Comparison of ENCODE assay signal across 8 cellular contexts in the genomic region with DNA sequence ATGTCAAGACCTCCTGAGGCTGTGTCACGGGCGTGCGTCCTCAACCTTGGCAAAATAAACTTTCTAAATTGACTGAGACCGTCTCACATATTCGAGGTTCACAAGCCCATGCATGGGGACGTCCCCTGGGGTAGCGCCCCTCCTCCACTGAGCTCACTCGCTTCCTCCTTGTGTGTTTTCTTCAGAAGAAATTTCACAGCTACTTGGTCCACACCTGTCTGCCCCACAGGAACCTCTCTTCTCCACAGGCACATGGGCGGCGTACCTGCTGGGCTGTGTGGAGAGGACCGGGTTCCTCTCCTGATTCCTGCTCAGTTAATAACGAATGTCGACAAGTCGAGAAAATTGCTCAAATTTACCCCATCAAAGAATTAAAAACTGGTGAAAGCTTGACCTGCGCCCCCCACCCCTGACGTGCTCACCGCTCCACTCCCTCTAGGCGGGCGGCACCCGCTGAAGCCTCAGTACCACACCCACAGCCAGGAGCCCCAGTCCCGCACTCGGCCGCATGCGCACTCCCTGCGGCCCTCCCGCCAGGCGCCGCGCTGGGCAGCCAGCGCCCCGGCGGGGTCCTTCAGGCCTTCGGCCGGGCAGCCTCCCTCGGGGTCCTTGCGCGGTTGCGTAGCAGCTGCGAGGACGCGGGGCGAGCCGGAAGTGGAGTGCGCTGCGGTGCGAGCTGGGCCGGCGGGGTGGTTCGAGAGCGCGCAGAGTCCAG. TPM values are rescaled to one million over a fixed set of nuclear protein-coding genes. Genes with fewer than 3 reads are reported as not detected.
DNase-seq lines count a peak whose midpoint lies in the region; ATAC-seq, FAIRE-seq and TF ChIP-seq lines count a peak whose summit lies in the region.
"Not testable (repeated sequence)": the region's sequence is repeated elsewhere in the genome, so short reads cannot be mapped to it uniquely, and the experiment has no call there.

A gene (plus strand): TSS at position 651 of the 715 bp plus-strand sequence. CDS start 1,341 bp downstream, outside the sequence.

- peak; percentile 93 for ATAC-seq in GM19463 (IDR thresholded peaks at IDR 0.05; ENCODE audit: unreplicated experiment)
- ATAC-seq in HG03354 (IDR thresholded peaks at IDR 0.05; ENCODE audit: poor library complexity, severe bottlenecking, unreplicated experiment) = peak; percentile 97
- ATAC-seq in naive thymus-derived CD8-positive, alpha-beta T cell = peak; percentile 93 to 94

- not testable (repeated sequence) for TF ChIP-seq CTCF in CD14-positive monocyte (IDR thresholded peaks at IDR 0.05)

- H3K9me3 Mint-ChIP-seq in CD14-positive monocyte; activated naive CD8-positive, alpha-beta T cell (ENCODE audit: low read depth); naive thymus-derived CD8-positive, alpha-beta T cell: not testable (repeated sequence)

- FAIRE-seq in frontal cortex (lab: Jason Lieb, UNC) = not testable (repeated sequence)

- not testable (repeated sequence) for H3K4me1 Mint-ChIP-seq in CD14-positive monocyte; activated naive CD8-positive, alpha-beta T cell (ENCODE audit: low read depth)
- peaks cover 8 to 16% (median 13%) of the 10 kb centered on the region in 4 donors for H3K4me1 Mint-ChIP-seq in naive thymus-derived CD8-positive, alpha-beta T cell

- peaks cover 12 to 15% of the 10 kb centered on the region in 2 donors for H3K36me3 Mint-ChIP-seq in CD14-positive monocyte
- H3K36me3 Mint-ChIP-seq in activated naive CD8-positive, alpha-beta T cell = not testable (repeated sequence)
- peaks cover 0 to 17% (median 0%) of the 10 kb centered on the region in 3 donors for H3K36me3 Mint-ChIP-seq in naive thymus-derived CD8-positive, alpha-beta T cell

- peak; percentile 84 for DNase-seq in CD14-positive monocyte (ENCODE audit: low spot score)
- DNase-seq in SW480 (ENCODE audit: low spot score) = peak; percentile 72
- DNase-seq in frontal cortex (ENCODE audit: low spot score in 2 of 2) = peak; percentile 77 to 79
- peak; percentile 74 to 97 (median 86) for DNase-seq in naive thymus-derived CD8-positive, alpha-beta T cell
- DNase-seq in stimulated activated CD8-positive, alpha-beta memory T cell treated with anti-CD3 and anti-CD28 coated beads, Interleukin-15, amount 100 ng/mL, for 24 hours (ENCODE audit: low read depth) = peak; percentile 72

- intact Hi-C loops in CD14-positive monocyte (cut with micrococcal nuclease) = not testable (repeated sequence)

- POLR2A ChIA-PET in naive thymus-derived CD8-positive, alpha-beta T cell (lab: Charles Lee) = interaction anchor here (0.5 kb wide), 1 partner anchor 67 kb away, joined by 5 read pairs; no protein-coding TSS in a partner anchor

- H3K27me3 Mint-ChIP-seq in CD14-positive monocyte (ENCODE audit: low read depth in 3 of 3); activated naive CD8-positive, alpha-beta T cell; naive thymus-derived CD8-positive, alpha-beta T cell: not testable (repeated sequence)

- peak within 1 kb of the TSS; percentile 88 to 90 for H3K4me3 Mint-ChIP-seq in CD14-positive monocyte
- H3K4me3 Mint-ChIP-seq in activated naive CD8-positive, alpha-beta T cell = peak within 1 kb of the TSS; percentile 92
- peak within 1 kb of the TSS; percentile 81 to 90 (median 88) for H3K4me3 Mint-ChIP-seq in naive thymus-derived CD8-positive, alpha-beta T cell

- peak within 1 kb of the TSS in 6 of 7 donors; percentile 65 to 89 (median 82) for H3K27ac Mint-ChIP-seq in CD14-positive monocyte
- peak within 1 kb of the TSS; percentile 93 for H3K27ac Mint-ChIP-seq in activated naive CD8-positive, alpha-beta T cell
- H3K27ac Mint-ChIP-seq in naive thymus-derived CD8-positive, alpha-beta T cell = peak within 1 kb of the TSS; percentile 86 to 92 (median 90)

RNA-seq across cellular contexts. Expression of the gene that starts here (rescaled TPM):
- 1 to 10 TPM; 4.3 to 5.1 TPM for polyA plus RNA-seq in CD14-positive monocyte
- total RNA-seq in frontal cortex = 10.6 TPM
- total RNA-seq in naive thymus-derived CD8-positive, alpha-beta T cell = 10 to 100 TPM; 52.2 to 53.4 TPM
- polyA plus RNA-seq in naive thymus-derived CD8-positive, alpha-beta T cell = 10 to 100 TPM; 11.0 to 15.8 (median 12.0) TPM

Comparison
In these comparisons a context has a peak if more than half of its experiments do, and no peak if none do; other contexts are left out.
1. Peak in every context shown above with its lines: DNase-seq and ATAC-seq.